In genomic region chr1:160045653-160046052, GRCh38 we compare ENCODE assay signal across 28 cellular contexts. TPM values are rescaled to one million over a fixed set of nuclear protein-coding genes. Genes with fewer than 3 reads are reported as not detected.
"Had no signal": no experiment of that assay in that cellular context is flagged by ENCODE, and none has a peak within 500 bp of the region (broad histone marks: within the 10 kb centered on the region; RNA-seq: fewer than 3 reads in every experiment).

No MANE protein-coding gene starts in this region.

- DNase-seq: activated CD4-positive, alpha-beta memory T cell treated with anti-CD3 and anti-CD28 coated beads, Interleukin-2, amount 10 ng/mL, durations not matched to agents 7 days and 5 days; activated CD4-positive, alpha-beta T cell treated with anti-CD3 and anti-CD28 coated beads for 48 hours; activated CD4-positive, CD25-positive, alpha-beta regulatory T cell; activated CD8-positive, alpha-beta memory T cell treated with anti-CD3 and anti-CD28 coated beads, Interleukin-2, amount 10 ng/mL, durations not matched to agents 7 days and 5 days; activated naive CD4-positive, alpha-beta T cell; activated naive CD8-positive, alpha-beta T cell treated with anti-CD3 and anti-CD28 coated beads for 36 hours; activated T-cell treated with anti-CD3 and anti-CD28 coated beads, Interleukin-2, amount 50 U/mL, for 1 hour; amniotic stem cell; body of pancreas; central memory CD4-positive, alpha-beta T cell; colonic mucosa; erythroblast; foreskin melanocyte; head of caudate nucleus; kidney; left ventricle myocardium superior; mesendoderm; natural killer cell; pancreas; sigmoid colon; spleen; stimulated activated CD4-positive, alpha-beta T cell treated with anti-CD3 and anti-CD28 coated beads, Interleukin-4, amount 100 ng/mL, for 4 hours; T-helper 1 cell; T1000; upper lobe of right lung had no signal

- H3K36me3 ChIP-seq: colonic mucosa, pancreas, sigmoid colon, spleen, upper lobe of right lung had no signal

- H3K4me1 ChIP-seq: colonic mucosa had no signal

- H3K27me3 ChIP-seq: body of pancreas, colonic mucosa, pancreas, sigmoid colon, upper lobe of right lung had no signal

- H3K4me3 ChIP-seq: body of pancreas, colonic mucosa, pancreas, spleen, upper lobe of right lung had no signal

- ATAC-seq: stimulated activated memory B cell treated with anti-CD40 and anti-IgM and Interleukin-4, amounts not matched to agents 10 μg/mL and 1 μg/mL and 100 μg/mL, for 72 hours had no signal

- H3K27ac ChIP-seq: colonic mucosa, spleen, upper lobe of right lung had no signal

- H3K9me3 ChIP-seq: body of pancreas, colonic mucosa, pancreas, sigmoid colon, spleen, upper lobe of right lung had no signal

- FAIRE-seq: endometrium, kidney, pancreas had no signal

RNA-seq across cellular contexts. Expression of gene KCNJ10, which starts 24.3 kb away (rescaled TPM):
- total RNA-seq: activated CD4-positive, alpha-beta memory T cell treated with anti-CD3 and anti-CD28 coated beads, Interleukin-2, amount 10 ng/mL, durations not matched to agents 7 days and 5 days; activated CD8-positive, alpha-beta memory T cell treated with anti-CD3 and anti-CD28 coated beads, Interleukin-2, amount 10 ng/mL, durations not matched to agents 7 days and 5 days; activated naive CD8-positive, alpha-beta T cell treated with anti-CD3 and anti-CD28 coated beads for 36 hours; activated T-helper 17 cell treated with anti-CD3 and anti-CD28 coated beads, Interleukin-2, amount 50 U/mL, for 72 hours; body of pancreas; left ventricle myocardium superior; natural killer cell; upper lobe of right lung had no signal

RNA-seq across cellular contexts. Expression of gene KCNJ9, which starts 35.7 kb away (rescaled TPM):
- total RNA-seq: activated CD4-positive, alpha-beta memory T cell treated with anti-CD3 and anti-CD28 coated beads, Interleukin-2, amount 10 ng/mL, durations not matched to agents 7 days and 5 days; activated CD8-positive, alpha-beta memory T cell treated with anti-CD3 and anti-CD28 coated beads, Interleukin-2, amount 10 ng/mL, durations not matched to agents 7 days and 5 days; body of pancreas; kidney; left ventricle myocardium superior; natural killer cell; pancreas; spleen; upper lobe of right lung had no signal
- polyA plus RNA-seq: spleen had no signal
